In genomic region chr12:57896437-57897201, GRCh38 we compare ENCODE assay signal across 2 cellular contexts.
TF ChIP-seq lines count a peak whose summit lies in the region.

No MANE protein-coding gene starts in this region.

TF ChIP-seq in HEK293, 187 proteins besides CTCF, POLR2A, EP300 and RAD21 (continued from another document and continues in another):
- TF ChIP-seq BCL11B (tag by site-specific recombination; IDR thresholded peaks at IDR 0.05; ENCODE audit: low read depth) (0 out of 2 replicates have a peak, but pooled peaks have one; percentile 17), SCRT2 (tag by site-specific recombination; IDR thresholded peaks at IDR 0.05) (no peak), ZBTB11 (tag by site-specific recombination; conservative IDR thresholded peaks at IDR 0.05; ENCODE audit: low read depth) (peak; percentile 31; the same call in 1 of the 2 replicates), SP7 (tag by site-specific recombination; IDR thresholded peaks at IDR 0.05) (peak; percentile 41; the same call in 1 of the 2 replicates), ZNF138 (tag by site-specific recombination; IDR thresholded peaks at IDR 0.05; ENCODE audit: borderline replicate concordance) (no peak), YY2 (tag by site-specific recombination; IDR thresholded peaks at IDR 0.05) (no peak), ZNF394 (tag by site-specific recombination; IDR thresholded peaks at IDR 0.05; ENCODE audit: borderline replicate concordance) (no peak), ZNF777 (tag by site-specific recombination; IDR thresholded peaks at IDR 0.05; ENCODE audit: borderline replicate concordance) (no peak), MEIS1 (CRISPR knock-in tag; IDR thresholded peaks at IDR 0.05; ENCODE audit: borderline replicate concordance) (no peak), SALL2 (tag by site-specific recombination; IDR thresholded peaks at IDR 0.05; ENCODE audit: borderline replicate concordance) (no peak), KLF16 (tag by site-specific recombination; IDR thresholded peaks at IDR 0.05) (no peak), ZNF580 (tag by site-specific recombination; IDR thresholded peaks at IDR 0.05) (no peak), ZNF629 (tag by site-specific recombination; IDR thresholded peaks at IDR 0.05) (no peak), ZSCAN16 (tag by site-specific recombination; IDR thresholded peaks at IDR 0.05) (peak; percentile 97), YY1 (tag by site-specific recombination; IDR thresholded peaks at IDR 0.05) (no peak), ZBTB20 (tag by site-specific recombination; IDR thresholded peaks at IDR 0.05) (peak; percentile 78), ZNF530 (tag by site-specific recombination; IDR thresholded peaks at IDR 0.05; ENCODE audit: low read depth) (no peak), PRDM6 (tag by site-specific recombination; IDR thresholded peaks at IDR 0.05) (peak; percentile 50), ZNF112 (tag by site-specific recombination; IDR thresholded peaks at IDR 0.05) (no peak), ZNF335 (tag by site-specific recombination; conservative IDR thresholded peaks at IDR 0.05) (peak; percentile 85), ZBTB48 (tag by site-specific recombination; IDR thresholded peaks at IDR 0.05) (peak; percentile 54), ZBTB21 (tag by site-specific recombination; IDR thresholded peaks at IDR 0.05) (no peak), GFI1B (tag by site-specific recombination; IDR thresholded peaks at IDR 0.05) (peak; percentile 74), SP3 (tag by site-specific recombination; IDR thresholded peaks at IDR 0.05) (peak; percentile 44), PATZ1 (tag by site-specific recombination; IDR thresholded peaks at IDR 0.05) (0 out of 2 replicates have a peak, but pooled peaks have one; percentile 72), ZNF626 (tag by site-specific recombination; IDR thresholded peaks at IDR 0.05) (no peak), ZNF157 (tag by site-specific recombination; IDR thresholded peaks at IDR 0.05) (no peak), ZNF514 (tag by site-specific recombination; IDR thresholded peaks at IDR 0.05) (no peak)

TF ChIP-seq in SK-N-SH, 30 proteins besides CTCF, POLR2A, EP300 and RAD21 (continued from another document):
- no peak for TF ChIP-seq ZBTB33 (IDR thresholded peaks at IDR 0.05; ENCODE audit: borderline replicate concordance, low read depth)
